ENCODE assay signal across 8 cellular contexts in genomic region chr2:39266139-39266805, GRCh38. TPM values are rescaled to one million over a fixed set of nuclear protein-coding genes. Genes with fewer than 3 reads are reported as not detected.
DNase-seq lines count a peak whose midpoint lies in the region; ATAC-seq and TF ChIP-seq lines count a peak whose summit lies in the region.

No MANE protein-coding gene starts in this region.

- H3K4me3 ChIP-seq in adrenal gland = no peak overlapping the region

- TF ChIP-seq CTCF in GM13977 (IDR thresholded peaks at IDR 0.05; ENCODE audit: extremely low read depth, insufficient read depth, missing control alignments) = no peak
- no peak for TF ChIP-seq CTCF in chondrocyte (IDR thresholded peaks at IDR 0.05)
- TF ChIP-seq CTCF in adrenal gland (IDR thresholded peaks at IDR 0.05) = no peak
- TF ChIP-seq CTCF in omental fat pad (IDR thresholded peaks at IDR 0.05) = no peak

- peaks cover 0 to 17% of the 10 kb centered on the region in 2 donors for H3K36me3 ChIP-seq in adrenal gland (replicated peaks in 1 of 2)

- no peaks in the 10 kb centered on the region for H3K27me3 ChIP-seq in adrenal gland

- no peaks in the 10 kb centered on the region for H3K9me3 Mint-ChIP-seq in chondrocyte (ENCODE audit: low read depth)

- ATAC-seq in GM21526 (IDR thresholded peaks at IDR 0.05; ENCODE audit: low FRiP score, unreplicated experiment) (peak; percentile 61), HG03565 (IDR thresholded peaks at IDR 0.05; ENCODE audit: unreplicated experiment) (peak; percentile 45), omental fat pad (ENCODE audit: low FRiP score) (no peak)

- DNase-seq in GM13977 (ENCODE audit: low spot score) (peak; percentile 34), chondrocyte (ENCODE audit: low spot score) (no peak), adrenal gland (no peak), HPDE6-E6E7 (ENCODE audit: extremely low spot score) (no peak), SW 1271 (lab: John Stamatoyannopoulos, UW) (no peak), omental fat pad (ENCODE audit: low spot score) (no peak)

- WGBS in adrenal gland, 4 donors = 63 to 72% (median 66%) methylated on average over 3 of the region's 3 CpGs

- H3K36me3 Mint-ChIP-seq in chondrocyte (ENCODE audit: low read depth) = peaks cover 16% of the 10 kb centered on the region

- no peak overlapping the region for H3K4me3 Mint-ChIP-seq in chondrocyte (ENCODE audit: unreplicated experiment)

- H3K9me3 ChIP-seq in adrenal gland (replicated peaks in 1 of 3) = no peaks in the 10 kb centered on the region

- in situ Hi-C loops in GM13977 (cut with MboI; ENCODE audit: low pct_unique_long_range_greater_than_20kb, low sequenced_read_pairs, unreplicated experiment) = no loop called here

- H3K27ac Mint-ChIP-seq in chondrocyte (ENCODE audit: unreplicated experiment) = peak overlapping the region; percentile 77

- no peak overlapping the region for H3K27ac ChIP-seq in adrenal gland

- intact Hi-C loops in adrenal gland (cut with DNase I) = no loop called here

- no peaks in the 10 kb centered on the region for H3K27me3 Mint-ChIP-seq in chondrocyte (ENCODE audit: low read depth)

- H3K4me1 Mint-ChIP-seq in chondrocyte (ENCODE audit: low read depth) = peaks cover 11% of the 10 kb centered on the region

- TF ChIP-seq POLR2A in adrenal gland (IDR thresholded peaks at IDR 0.05) = no peak

- H3K4me1 ChIP-seq in adrenal gland (replicated peaks in 1 of 2) = peaks cover 0 to 5% of the 10 kb centered on the region in 2 donors

RNA-seq across cellular contexts. Expression of gene CDKL4, which starts 22.5 kb away (rescaled TPM):
- total RNA-seq in chondrocyte (0.20 to 1.1 TPM (median 0.87 TPM) in 3 replicates), adrenal gland (1 to 10 TPM; 1.3 to 3.6 (median 1.7) TPM), omental fat pad (under 1 TPM in 2 of 4 donors, not detected in 2; 0.65 to 0.72 TPM)
- polyA plus RNA-seq in adrenal gland = under 1 TPM; 0.16 to 0.72 (median 0.57) TPM
